Comparison of ENCODE assay signal across 34 cellular contexts in genomic region chrX:38352362-38352761, GRCh38. TPM values are rescaled to one million over a fixed set of nuclear protein-coding genes. Genes with fewer than 3 reads are reported as not detected.
"Had no signal": no experiment of that assay in that cellular context is flagged by ENCODE, and none has a peak within 500 bp of the region (broad histone marks: within the 10 kb centered on the region; RNA-seq: fewer than 3 reads in every experiment).

Gene OTC (plus strand): TSS chrX:38352604. CDS start chrX:38352697, 93 bp downstream.

- H3K27ac Mint-ChIP-seq: dendritic cell treated with granulocyte-macrophage colony-stimulating factor and Interleukin-4, amounts not matched to agents 40 ng/mL and 50 ng/mL, for 4 days; immature natural killer cell; mesothelial cell of epicardium; naive thymus-derived CD8-positive, alpha-beta T cell; nephron progenitor cell; stimulated activated naive B cell treated with anti-CD40 and anti-IgM and Interleukin-4, amounts not matched to agents 10 μg/mL and 1 μg/mL and 100 μg/mL, for 72 hours; stimulated activated naive CD8-positive, alpha-beta T cell treated with anti-CD3 and anti-CD28 coated beads, Interleukin-15, Interleukin-2, amounts not matched to agents 100 ng/mL and 50 ng/mL, for 24 hours had no signal

- H3K4me3 Mint-ChIP-seq: dendritic cell treated with granulocyte-macrophage colony-stimulating factor and Interleukin-4, amounts not matched to agents 40 ng/mL and 50 ng/mL, for 4 days; immature natural killer cell; mesothelial cell of epicardium; naive thymus-derived CD8-positive, alpha-beta T cell; nephron progenitor cell; stimulated activated naive B cell treated with anti-CD40 and anti-IgM and Interleukin-4, amounts not matched to agents 10 μg/mL and 1 μg/mL and 100 μg/mL, for 72 hours; stimulated activated naive CD8-positive, alpha-beta T cell treated with anti-CD3 and anti-CD28 coated beads, Interleukin-15, Interleukin-2, amounts not matched to agents 100 ng/mL and 50 ng/mL, for 24 hours had no signal

- H3K4me3 ChIP-seq: colonic mucosa, esophagus muscularis mucosa, heart right ventricle, psoas muscle, skin epidermis, thoracic aorta, tibial nerve, upper lobe of left lung had no signal

- H3K9me3 ChIP-seq: colonic mucosa, esophagus muscularis mucosa, heart right ventricle, psoas muscle, thoracic aorta, tibial nerve, upper lobe of left lung had no signal

- H3K36me3 Mint-ChIP-seq: immature natural killer cell; mesothelial cell of epicardium; naive thymus-derived CD8-positive, alpha-beta T cell; stimulated activated naive B cell treated with anti-CD40 and anti-IgM and Interleukin-4, amounts not matched to agents 10 μg/mL and 1 μg/mL and 100 μg/mL, for 72 hours had no signal

- H3K27me3 Mint-ChIP-seq: dendritic cell treated with granulocyte-macrophage colony-stimulating factor and Interleukin-4, amounts not matched to agents 40 ng/mL and 50 ng/mL, for 4 days had no signal

- H3K4me1 ChIP-seq: colonic mucosa, esophagus muscularis mucosa, psoas muscle, tibial nerve, upper lobe of left lung had no signal

- FAIRE-seq: endothelial cell of umbilical vein, urothelium cell line had no signal

- H3K27ac ChIP-seq: colonic mucosa, esophagus muscularis mucosa, heart right ventricle, psoas muscle, skin epidermis, thoracic aorta, tibial nerve, upper lobe of left lung had no signal

- H3K4me1 Mint-ChIP-seq: immature natural killer cell; mesothelial cell of epicardium; naive thymus-derived CD8-positive, alpha-beta T cell; stimulated activated naive B cell treated with anti-CD40 and anti-IgM and Interleukin-4, amounts not matched to agents 10 μg/mL and 1 μg/mL and 100 μg/mL, for 72 hours had no signal

- H3K36me3 ChIP-seq: colonic mucosa, esophagus muscularis mucosa, heart right ventricle, thoracic aorta, tibial nerve, upper lobe of left lung had no signal

- H3K9me3 Mint-ChIP-seq: dendritic cell treated with granulocyte-macrophage colony-stimulating factor and Interleukin-4, amounts not matched to agents 40 ng/mL and 50 ng/mL, for 4 days; immature natural killer cell; naive thymus-derived CD8-positive, alpha-beta T cell; stimulated activated naive B cell treated with anti-CD40 and anti-IgM and Interleukin-4, amounts not matched to agents 10 μg/mL and 1 μg/mL and 100 μg/mL, for 72 hours; stimulated activated naive CD8-positive, alpha-beta T cell treated with anti-CD3 and anti-CD28 coated beads, Interleukin-15, Interleukin-2, amounts not matched to agents 100 ng/mL and 50 ng/mL, for 24 hours had no signal

- DNase-seq: colonic mucosa; effector memory CD4-positive, alpha-beta T cell; foreskin melanocyte; glutamatergic neuron; heart right ventricle; hypothalamus; immature natural killer cell; islet precursor cell; kidney glomerular epithelial cell; mesenchymal stem cell; naive thymus-derived CD8-positive, alpha-beta T cell; nephron progenitor cell; nucleus accumbens; psoas muscle; right cardiac atrium; stimulated activated CD4-positive, alpha-beta T cell treated with anti-CD3 and anti-CD28 coated beads, Interleukin-15, amount 100 ng/mL, for 24 hours; stimulated activated CD4-positive, alpha-beta T cell treated with anti-CD3 and anti-CD28 coated beads, Interleukin-2, amount 100 ng/mL, for 48 hours; stimulated activated naive B cell treated with anti-CD40 and anti-IgM and Interleukin-4, amounts not matched to agents 10 μg/mL and 1 μg/mL and 100 μg/mL, for 72 hours; upper lobe of left lung had no signal

- H3K27me3 ChIP-seq: upper lobe of left lung had no signal

- ATAC-seq: heart right ventricle; naive thymus-derived CD8-positive, alpha-beta T cell; psoas muscle; right cardiac atrium; stimulated activated naive B cell treated with anti-CD40 and anti-IgM and Interleukin-4, amounts not matched to agents 10 μg/mL and 1 μg/mL and 100 μg/mL, for 72 hours had no signal

RNA-seq across cellular contexts. Expression of gene OTC, which starts in this region (rescaled TPM):
- total RNA-seq: chondrocyte; endothelial cell of umbilical vein; epithelial cell of proximal tubule; lower leg skin; mesothelial cell of epicardium; myocyte; naive thymus-derived CD8-positive, alpha-beta T cell; osteocyte; renal cortical epithelial cell had no signal
- polyA plus RNA-seq: endothelial cell of umbilical vein; immature natural killer cell; naive thymus-derived CD8-positive, alpha-beta T cell had no signal
